In the genomic region with DNA sequence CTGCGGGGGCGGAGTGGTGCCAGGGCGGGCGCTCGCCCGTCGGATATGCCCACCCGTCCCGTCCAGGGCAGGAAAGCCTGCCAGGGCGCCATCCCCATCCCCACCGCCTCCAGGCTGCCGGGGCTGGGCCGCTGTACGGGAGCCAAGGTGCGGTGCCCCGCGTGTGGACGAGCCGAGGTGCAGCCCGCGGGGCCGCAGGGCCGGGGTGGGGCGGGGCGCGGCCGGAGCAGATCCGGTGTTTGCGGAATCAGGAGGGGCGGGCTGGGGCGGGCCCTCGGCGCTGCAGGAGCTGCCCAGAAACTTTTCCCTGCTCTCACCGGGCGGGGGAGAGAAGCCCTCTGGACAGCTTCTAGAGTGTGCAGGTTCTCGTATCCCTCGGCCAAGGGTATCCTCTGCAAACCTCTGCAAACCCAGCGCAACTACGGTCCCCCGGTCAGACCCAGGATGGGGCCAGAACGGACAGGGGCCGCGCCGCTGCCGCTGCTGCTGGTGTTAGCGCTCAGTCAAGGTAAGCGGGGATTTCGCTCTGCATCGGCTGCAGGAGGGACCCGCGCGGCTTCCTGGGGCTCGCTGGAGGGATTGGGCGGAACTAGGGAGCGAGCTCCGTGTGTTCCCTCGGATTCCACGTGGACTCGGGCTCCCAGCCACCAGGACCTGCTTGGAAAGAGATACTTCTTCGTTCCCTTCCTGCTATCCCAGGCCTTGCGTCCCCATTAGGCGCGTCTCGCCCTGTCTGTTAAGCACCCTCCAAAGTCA, we compare ENCODE assay signal across 8 cellular contexts. TPM values are rescaled to one million over a fixed set of nuclear protein-coding genes. Genes with fewer than 3 reads are reported as not detected.
DNase-seq lines count a peak whose midpoint lies in the region; ATAC-seq and TF ChIP-seq lines count a peak whose summit lies in the region.

ITGA2 (plus strand) TSS at position 328 of the 756 bp plus-strand sequence; CDS start at position 445, 117 bp downstream.

- H3K27me3 Mint-ChIP-seq in Calu3 (ENCODE audit: unreplicated experiment): no peaks in the 10 kb centered on the region
- H3K27me3 Mint-ChIP-seq in activated T-cell treated with anti-CD3 and anti-CD28 coated beads, Interleukin-2, amount 50 U/mL, for 72 hours (ENCODE audit: low read depth): peaks cover 57% of the 10 kb centered on the region
- peaks cover 44 to 55% of the 10 kb centered on the region in 2 donors for H3K27me3 Mint-ChIP-seq in natural killer cell treated with Interleukin-12 subunit alpha and Interleukin-12 subunit beta and Interleukin-15 and Interleukin-18, amount 100 ng/mL, for 72 hours

- H3K27ac ChIP-seq in uterus: peak within 1 kb of the TSS; percentile 42 to 69

- H3K9me3 Mint-ChIP-seq in Calu3 (ENCODE audit: low read depth, unreplicated experiment): peaks cover 3% of the 10 kb centered on the region
- no peaks in the 10 kb centered on the region for H3K9me3 Mint-ChIP-seq in activated T-cell treated with anti-CD3 and anti-CD28 coated beads, Interleukin-2, amount 50 U/mL, for 72 hours
- no peaks in the 10 kb centered on the region for H3K9me3 Mint-ChIP-seq in natural killer cell treated with Interleukin-12 subunit alpha and Interleukin-12 subunit beta and Interleukin-15 and Interleukin-18, amount 100 ng/mL, for 72 hours

- ATAC-seq in activated T-cell treated with anti-CD3 and anti-CD28 coated beads, Interleukin-2, amount 50 U/mL, for 72 hours (replicated peaks in 1 of 2): peak; percentile 70 to 71
- ATAC-seq in natural killer cell treated with Interleukin-12 subunit alpha and Interleukin-12 subunit beta and Interleukin-15 and Interleukin-18, amount 100 ng/mL, for 72 hours: peak; percentile 80 to 83

- peaks cover 65% of the 10 kb centered on the region for H3K36me3 Mint-ChIP-seq in Calu3 (ENCODE audit: insufficient read depth, unreplicated experiment)
- no peaks in the 10 kb centered on the region for H3K36me3 Mint-ChIP-seq in activated T-cell treated with anti-CD3 and anti-CD28 coated beads, Interleukin-2, amount 50 U/mL, for 72 hours (ENCODE audit: insufficient read depth in 2 of 2)
- no peaks in the 10 kb centered on the region for H3K36me3 Mint-ChIP-seq in natural killer cell treated with Interleukin-12 subunit alpha and Interleukin-12 subunit beta and Interleukin-15 and Interleukin-18, amount 100 ng/mL, for 72 hours

- DNase-seq in Calu3 (peak; percentile 83), H4 (ENCODE audit: low spot score) (peak; percentile 42), NCI-H226 (peak; percentile 65), fibroblast of the aortic adventitia (ENCODE audit: low read depth) (peak; percentile 60), uterus (peak; percentile 36 to 44), NCI-H1092 treated with DMSO at 0.1 percent for 48 hours (lab: John Stamatoyannopoulos, UW) (no peak)
- DNase-seq in activated T-cell treated with anti-CD3 and anti-CD28 coated beads, Interleukin-2, amount 50 U/mL, for 72 hours: peak; percentile 26 to 44
- no peak for DNase-seq in natural killer cell treated with Interleukin-12 subunit alpha and Interleukin-12 subunit beta and Interleukin-15 and Interleukin-18, amount 100 ng/mL, for 72 hours (ENCODE audit: low spot score)

- H3K27ac Mint-ChIP-seq in Calu3 (ENCODE audit: unreplicated experiment): peak within 1 kb of the TSS; percentile 97
- no peak within 1 kb of the TSS for H3K27ac Mint-ChIP-seq in activated T-cell treated with anti-CD3 and anti-CD28 coated beads, Interleukin-2, amount 50 U/mL, for 72 hours
- H3K27ac Mint-ChIP-seq in natural killer cell treated with Interleukin-12 subunit alpha and Interleukin-12 subunit beta and Interleukin-15 and Interleukin-18, amount 100 ng/mL, for 72 hours: no peak within 1 kb of the TSS

- no TSS peak for BruUV-seq in Calu3 (replicated peaks; lab: Mats Ljungman, UMichigan)

- no peak for TF ChIP-seq CTCF in Calu3 (IDR thresholded peaks at IDR 0.05; ENCODE audit: unreplicated experiment)
- peak; percentile 20 for TF ChIP-seq CTCF in fibroblast of the aortic adventitia (IDR thresholded peaks at IDR 0.05; ENCODE audit: insufficient read depth, low read length)
- TF ChIP-seq CTCF in uterus (IDR thresholded peaks at IDR 0.05): no peak

- TF ChIP-seq POLR2A in uterus (IDR thresholded peaks at IDR 0.05): no peak

- no peaks in the 10 kb centered on the region for H3K27me3 ChIP-seq in uterus

- peaks cover 0 to 5% of the 10 kb centered on the region in 2 donors for H3K4me1 ChIP-seq in uterus

- no peaks in the 10 kb centered on the region for H3K9me3 ChIP-seq in uterus

- intact Hi-C loops in Calu3 (cut with micrococcal nuclease; ENCODE audit: unreplicated experiment) (loop anchor here (5.0 kb wide), 1 partner anchor 48 kb away; no protein-coding TSS in a partner anchor), uterus (cut with DNase I; ENCODE audit: low total_unique reads) (no loop called here)

- peak within 1 kb of the TSS; percentile 78 for H3K4me3 ChIP-seq in fibroblast of the aortic adventitia (ENCODE audit: low read depth, low read length)
- peak within 1 kb of the TSS; percentile 48 to 53 for H3K4me3 ChIP-seq in uterus

- peak within 1 kb of the TSS; percentile 77 for H3K4me3 Mint-ChIP-seq in Calu3 (ENCODE audit: low read depth, unreplicated experiment)
- peak within 1 kb of the TSS; percentile 76 to 78 for H3K4me3 Mint-ChIP-seq in activated T-cell treated with anti-CD3 and anti-CD28 coated beads, Interleukin-2, amount 50 U/mL, for 72 hours
- H3K4me3 Mint-ChIP-seq in natural killer cell treated with Interleukin-12 subunit alpha and Interleukin-12 subunit beta and Interleukin-15 and Interleukin-18, amount 100 ng/mL, for 72 hours: peak within 1 kb of the TSS; percentile 66

- CTCF ChIA-PET in Calu3 (lab: Charles Lee): interaction anchor here (0.7 to 5.1 kb wide), 6 partner anchors 9 to 66 kb away, joined by 3 to 49 read pairs (median 4); no protein-coding TSS in a partner anchor

- no peaks in the 10 kb centered on the region for H3K36me3 ChIP-seq in uterus

- peaks cover 59% of the 10 kb centered on the region for H3K4me1 Mint-ChIP-seq in Calu3 (ENCODE audit: low read depth, unreplicated experiment)
- peaks cover 16% of the 10 kb centered on the region for H3K4me1 Mint-ChIP-seq in activated T-cell treated with anti-CD3 and anti-CD28 coated beads, Interleukin-2, amount 50 U/mL, for 72 hours (ENCODE audit: low read depth)
- peaks cover 3 to 5% of the 10 kb centered on the region in 2 donors for H3K4me1 Mint-ChIP-seq in natural killer cell treated with Interleukin-12 subunit alpha and Interleukin-12 subunit beta and Interleukin-15 and Interleukin-18, amount 100 ng/mL, for 72 hours (ENCODE audit: low read depth in 2 of 2)

RNA-seq across cellular contexts. Expression of gene ITGA2, which starts in this region (rescaled TPM):
- 91.9 and 101 TPM in 2 replicates for total RNA-seq in Calu3 (2022)
- total RNA-seq in H4 (2014; rRNA removed; shearing (Covaris generic)): 23.4 and 29.0 TPM in 2 replicates
- total RNA-seq in activated T-cell treated with anti-CD3 and anti-CD28 coated beads, Interleukin-2, amount 50 U/mL, for 72 hours: 1 to 10 TPM in 1 of 2 donors, under 1 TPM in 1; 0.79 to 1.7 TPM
- total RNA-seq in fibroblast of the aortic adventitia (ENCODE audit: low replicate concordance): 9.1 and 171 TPM in 2 replicates
- total RNA-seq in natural killer cell treated with Interleukin-12 subunit alpha and Interleukin-12 subunit beta and Interleukin-15 and Interleukin-18, amount 100 ng/mL, for 72 hours: under 1 TPM; 0.10 to 0.17 TPM
- 10 to 100 TPM in 1 of 4 donors, 1 to 10 TPM in 3; 1.3 to 22.4 (median 4.5) TPM for total RNA-seq in uterus

Comparison
In these comparisons a context has a peak if more than half of its experiments do, and no peak if none do; other contexts are left out.
1. Peak in ATAC-seq in natural killer cell treated with Interleukin-12 subunit alpha and Interleukin-12 subunit beta and Interleukin-15 and Interleukin-18, amount 100 ng/mL, for 72 hours; RNA of the gene not detected or under 1 TPM.
2. DNase-seq: peak in Calu3 (single experiment), H4 (single experiment), NCI-H226 (single experiment), activated T-cell treated with anti-CD3 and anti-CD28 coated beads, Interleukin-2, amount 50 U/mL, for 72 hours (2 of 2), fibroblast of the aortic adventitia (single experiment) and uterus (2 of 2); none in natural killer cell treated with Interleukin-12 subunit alpha and Interleukin-12 subunit beta and Interleukin-15 and Interleukin-18, amount 100 ng/mL, for 72 hours (single experiment) and NCI-H1092 treated with DMSO at 0.1 percent for 48 hours (single experiment).
3. Peak in every context shown above with its lines, with median percentiles within 50 percentile points of each other: H3K4me3 Mint-ChIP-seq.